Comparison of ENCODE assay signal across 21 cellular contexts in the genomic region with DNA sequence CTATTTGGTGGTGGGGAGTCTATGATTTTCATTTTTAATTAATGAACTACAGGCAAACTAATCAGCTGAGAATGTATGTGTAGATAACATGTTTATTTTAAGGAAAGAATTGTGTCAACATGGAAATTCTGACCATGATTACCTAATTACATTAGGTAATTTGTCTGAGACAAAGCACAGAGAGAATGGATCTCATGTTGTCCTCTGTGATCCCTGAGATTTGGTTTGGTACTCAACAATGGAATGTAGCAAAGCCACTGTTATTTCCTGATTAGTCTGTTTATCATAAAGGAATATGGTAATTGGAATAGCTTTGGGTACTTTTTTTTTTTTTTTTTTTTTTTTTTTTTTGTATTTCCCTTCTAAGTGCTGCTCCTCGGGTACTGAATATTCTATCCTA.
DNase-seq lines count a peak whose midpoint lies in the region; ATAC-seq and TF ChIP-seq lines count a peak whose summit lies in the region.
"Had no signal": no experiment of that assay in that cellular context is flagged by ENCODE, and none has a peak within 500 bp of the region (broad histone marks: within the 10 kb centered on the region; RNA-seq: fewer than 3 reads in every experiment).

No MANE protein-coding gene starts in this region.

- H3K56ac ChIP-seq in mesendoderm (ENCODE audit: low read length): no peak overlapping the region

- no peak overlapping the region for H2AK5ac ChIP-seq in mesendoderm (ENCODE audit: low read length)

- no peaks in the 10 kb centered on the region for H3K79me1 ChIP-seq in mesendoderm (ENCODE audit: low read length)

- H3K79me2 ChIP-seq in mesendoderm (ENCODE audit: control insufficient read depth, insufficient read depth, low read length): no peaks in the 10 kb centered on the region

- H3K36me3 ChIP-seq in A673 (ENCODE audit: insufficient read depth, low read length, poor library complexity, severe bottlenecking): no peaks in the 10 kb centered on the region
- no peaks in the 10 kb centered on the region for H3K36me3 ChIP-seq in SK-N-MC (ENCODE audit: insufficient read depth, low read length)
- no peaks in the 10 kb centered on the region for H3K36me3 ChIP-seq in mesendoderm (ENCODE audit: control insufficient read depth, insufficient read depth, low read length)
- H3K36me3 ChIP-seq: BE2C; BLaER1 treated with 17β-estradiol and CSF1 and Interleukin-3, amounts not matched to agents 10 nM and 100 nM had no signal

- H3K4me1 ChIP-seq in A673 (ENCODE audit: insufficient read depth, low read length, poor library complexity, severe bottlenecking) (peaks cover 11% of the 10 kb centered on the region), mesendoderm (ENCODE audit: control insufficient read depth, low read depth, low read length) (no peaks in the 10 kb centered on the region)
- H3K4me1 ChIP-seq: BE2C; BLaER1 treated with 17β-estradiol and CSF1 and Interleukin-3, amounts not matched to agents 10 nM and 100 nM had no signal

- no peak overlapping the region for H2BK5ac ChIP-seq in mesendoderm (ENCODE audit: low read length)

- H3K4me2 ChIP-seq in mesendoderm (ENCODE audit: low read length): no peak overlapping the region
- H3K4me2 ChIP-seq: BLaER1 treated with 17β-estradiol and CSF1 and Interleukin-3, amounts not matched to agents 10 nM and 100 nM had no signal

- POLR2A ChIA-PET in A673 (lab: Charles Lee; ENCODE audit: low non-redundant PET): interaction anchor here (0.6 kb wide), 1 partner anchor 119 kb away, joined by 5 read pairs; no protein-coding TSS in a partner anchor

- no TSS peak for BruUV-seq in A673 (replicated peaks; lab: Mats Ljungman, UMichigan)

- no peak overlapping the region for H3K4me3 Mint-ChIP-seq in chondrocyte (ENCODE audit: unreplicated experiment)
- H3K4me3 Mint-ChIP-seq: CD14-positive monocyte; CD4-positive, alpha-beta T cell; CD8-positive, alpha-beta memory T cell; H9 had no signal

- no peak for TF ChIP-seq POLR2A in GM18505 (IDR thresholded peaks at IDR 0.05; ENCODE audit: borderline replicate concordance, extremely low read depth, insufficient read depth, insufficient read length)

- H4K8ac ChIP-seq in mesendoderm (ENCODE audit: low read depth, low read length): no peak overlapping the region

- CTCF ChIA-PET in A673 (lab: Charles Lee): no interaction called here

- H3K27me3 Mint-ChIP-seq in chondrocyte (ENCODE audit: low read depth): no peaks in the 10 kb centered on the region
- H3K27me3 Mint-ChIP-seq: CD4-positive, alpha-beta T cell; CD8-positive, alpha-beta memory T cell had no signal

- no peak overlapping the region for H2BK120ac ChIP-seq in mesendoderm (ENCODE audit: low read depth, low read length)

- H3K9me3 ChIP-seq in A673 (ENCODE audit: low read depth, low read length, poor library complexity, severe bottlenecking) (no peaks in the 10 kb centered on the region), SK-N-MC (ENCODE audit: low read depth, low read length) (no peaks in the 10 kb centered on the region)
- H3K9me3 ChIP-seq: BE2C; BLaER1 treated with 17β-estradiol and CSF1 and Interleukin-3, amounts not matched to agents 10 nM and 100 nM had no signal

- no peaks in the 10 kb centered on the region for H3K4me1 Mint-ChIP-seq in chondrocyte (ENCODE audit: low read depth)
- H3K4me1 Mint-ChIP-seq: CD14-positive monocyte; CD8-positive, alpha-beta memory T cell; H9 had no signal

- H2BK15ac ChIP-seq in mesendoderm (replicated peaks; ENCODE audit: low read depth): no peak overlapping the region

- intact Hi-C loops in A673 (cut with micrococcal nuclease; ENCODE audit: unreplicated experiment): no loop called here

- no peak overlapping the region for H3K18ac ChIP-seq in mesendoderm (ENCODE audit: low read length)

- no CpG with 5 or more reads among the region's 1 CpG for WGBS in mesendoderm (ENCODE audit: extremely low coverage, insufficient coverage, low lambda C conversion rate)

- TF ChIP-seq CTCF in A673 (conservative IDR thresholded peaks at IDR 0.05; ENCODE audit: low read depth, low read length) (no peak), epithelial cell of esophagus (IDR thresholded peaks at IDR 0.05; ENCODE audit: insufficient read depth, low read depth, low read length, missing control alignments) (no peak), chondrocyte (IDR thresholded peaks at IDR 0.05) (no peak)

- no peaks in the 10 kb centered on the region for H3K9me3 Mint-ChIP-seq in chondrocyte (ENCODE audit: low read depth)

- H3K27ac ChIP-seq in A673 (ENCODE audit: low read depth, low read length, poor library complexity, severe bottlenecking): no peak overlapping the region
- H3K27ac ChIP-seq in SK-N-MC: peak overlapping the region; percentile 0; the same call in 1 of the 2 replicates
- no peak overlapping the region for H3K27ac ChIP-seq in mesendoderm (ENCODE audit: low read depth, low read length)
- H3K27ac ChIP-seq: 22Rv1; BLaER1 treated with 17β-estradiol and CSF1 and Interleukin-3, amounts not matched to agents 10 nM and 100 nM; GM23248 had no signal

- no peak for ATAC-seq in GM18505 (IDR thresholded peaks at IDR 0.05; ENCODE audit: unreplicated experiment)
- ATAC-seq: HCT116 had no signal

- no peak overlapping the region for H3K27ac Mint-ChIP-seq in chondrocyte (ENCODE audit: unreplicated experiment)
- H3K27ac Mint-ChIP-seq: CD14-positive monocyte; CD4-positive, alpha-beta T cell; CD8-positive, alpha-beta memory T cell; H9 had no signal

- H3K4me3 ChIP-seq in A673 (ENCODE audit: low read depth, low read length, poor library complexity, severe bottlenecking) (no peak overlapping the region), SK-N-MC (peak overlapping the region; percentile 5; the same call in 1 of the 2 replicates), epithelial cell of esophagus (ENCODE audit: low read length) (no peak overlapping the region), mesendoderm (ENCODE audit: low read length) (no peak overlapping the region)
- H3K4me3 ChIP-seq: BLaER1 treated with 17β-estradiol and CSF1 and Interleukin-3, amounts not matched to agents 10 nM and 100 nM; GM23248 had no signal

- DNase-seq in A673 (ENCODE audit: low spot score) (peak; percentile 57), SK-N-MC (ENCODE audit: low read depth, low spot score) (peak; percentile 47), epithelial cell of esophagus (ENCODE audit: low read depth) (peak; percentile 9), mesendoderm (peak; percentile 8), chondrocyte (ENCODE audit: low spot score) (no peak), GDM1 (lab: John Stamatoyannopoulos, UW) (no peak), activated gamma-delta T cell treated with Interleukin-2 at 50 U/mL for 16 hours (no peak)
- DNase-seq: ACHN; AML-193; BE2C; CD4-positive, alpha-beta T cell; CD8-positive, alpha-beta memory T cell; DMS 273 treated with DMSO at 0.1 percent for 48 hours; DMS79; GM23248; H9 had no signal

- no peak overlapping the region for H3K23ac ChIP-seq in mesendoderm (ENCODE audit: low read length)

- no peak overlapping the region for H4K5ac ChIP-seq in mesendoderm (ENCODE audit: low read length)

- no peaks in the 10 kb centered on the region for H3K36me3 Mint-ChIP-seq in chondrocyte (ENCODE audit: low read depth)
- H3K36me3 Mint-ChIP-seq: CD14-positive monocyte; CD8-positive, alpha-beta memory T cell had no signal

- H3K9ac ChIP-seq in SK-N-MC (ENCODE audit: insufficient read length) (no peak overlapping the region), mesendoderm (ENCODE audit: low read length) (no peak overlapping the region)
- H3K9ac ChIP-seq: BLaER1 treated with 17β-estradiol and CSF1 and Interleukin-3, amounts not matched to agents 10 nM and 100 nM; GM23248 had no signal

- no peaks in the 10 kb centered on the region for H3K27me3 ChIP-seq in A673 (replicated peaks; ENCODE audit: insufficient read depth, low read depth, low read length, poor library complexity)
- H3K27me3 ChIP-seq in mesendoderm (ENCODE audit: insufficient read depth, low read length, poor library complexity): no peaks in the 10 kb centered on the region
- H3K27me3 ChIP-seq: BE2C; BLaER1 treated with 17β-estradiol and CSF1 and Interleukin-3, amounts not matched to agents 10 nM and 100 nM had no signal

- H3K4ac ChIP-seq in mesendoderm (ENCODE audit: low read depth, low read length): no peak overlapping the region

Comparison
In these comparisons a context has a peak if more than half of its experiments do, and no peak if none do; other contexts are left out.
1. DNase-seq: peak in A673 (single experiment), SK-N-MC (single experiment), epithelial cell of esophagus (single experiment) and mesendoderm (single experiment); none in chondrocyte (single experiment), GDM1 (single experiment) and activated gamma-delta T cell treated with Interleukin-2 at 50 U/mL for 16 hours (single experiment).